In the genomic region with DNA sequence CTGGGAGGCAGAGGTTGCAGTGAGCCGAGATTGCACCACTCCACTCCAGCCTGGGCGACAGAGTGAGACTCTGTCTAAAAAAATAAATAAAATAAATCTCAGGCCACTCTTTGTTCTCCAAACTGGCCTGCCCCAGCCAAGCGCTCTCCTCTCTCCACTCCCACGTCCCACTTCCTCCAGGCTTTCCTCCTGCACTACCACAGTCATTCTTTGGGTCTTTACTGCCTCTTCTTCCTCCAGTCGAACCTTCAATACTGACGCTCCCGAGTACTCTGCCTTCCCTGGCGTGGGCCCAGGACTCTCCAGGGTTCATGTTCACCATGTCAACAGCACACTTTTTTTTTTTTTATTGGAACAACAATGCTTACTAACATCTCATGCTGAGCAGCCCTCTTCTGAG, we compare ENCODE assay signal across 2 cellular contexts.
TF ChIP-seq lines count a peak whose summit lies in the region.

No MANE protein-coding gene starts in this region.

TF ChIP-seq in liver, 16 proteins besides CTCF, POLR2A, EP300 and RAD21 (continued from another document):
- TF ChIP-seq, protein P1, sequence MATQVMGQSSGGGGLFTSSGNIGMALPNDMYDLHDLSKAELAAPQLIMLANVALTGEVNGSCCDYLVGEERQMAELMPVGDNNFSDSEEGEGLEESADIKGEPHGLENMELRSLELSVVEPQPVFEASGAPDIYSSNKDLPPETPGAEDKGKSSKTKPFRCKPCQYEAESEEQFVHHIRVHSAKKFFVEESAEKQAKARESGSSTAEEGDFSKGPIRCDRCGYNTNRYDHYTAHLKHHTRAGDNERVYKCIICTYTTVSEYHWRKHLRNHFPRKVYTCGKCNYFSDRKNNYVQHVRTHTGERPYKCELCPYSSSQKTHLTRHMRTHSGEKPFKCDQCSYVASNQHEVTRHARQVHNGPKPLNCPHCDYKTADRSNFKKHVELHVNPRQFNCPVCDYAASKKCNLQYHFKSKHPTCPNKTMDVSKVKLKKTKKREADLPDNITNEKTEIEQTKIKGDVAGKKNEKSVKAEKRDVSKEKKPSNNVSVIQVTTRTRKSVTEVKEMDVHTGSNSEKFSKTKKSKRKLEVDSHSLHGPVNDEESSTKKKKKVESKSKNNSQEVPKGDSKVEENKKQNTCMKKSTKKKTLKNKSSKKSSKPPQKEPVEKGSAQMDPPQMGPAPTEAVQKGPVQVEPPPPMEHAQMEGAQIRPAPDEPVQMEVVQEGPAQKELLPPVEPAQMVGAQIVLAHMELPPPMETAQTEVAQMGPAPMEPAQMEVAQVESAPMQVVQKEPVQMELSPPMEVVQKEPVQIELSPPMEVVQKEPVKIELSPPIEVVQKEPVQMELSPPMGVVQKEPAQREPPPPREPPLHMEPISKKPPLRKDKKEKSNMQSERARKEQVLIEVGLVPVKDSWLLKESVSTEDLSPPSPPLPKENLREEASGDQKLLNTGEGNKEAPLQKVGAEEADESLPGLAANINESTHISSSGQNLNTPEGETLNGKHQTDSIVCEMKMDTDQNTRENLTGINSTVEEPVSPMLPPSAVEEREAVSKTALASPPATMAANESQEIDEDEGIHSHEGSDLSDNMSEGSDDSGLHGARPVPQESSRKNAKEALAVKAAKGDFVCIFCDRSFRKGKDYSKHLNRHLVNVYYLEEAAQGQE (IDR thresholded peaks at IDR 0.05), result no peak
- peak; percentile 27 for TF ChIP-seq MAX (IDR thresholded peaks at IDR 0.05)
- TF ChIP-seq JUND (IDR thresholded peaks at IDR 0.05), result no peak
- no peak for TF ChIP-seq YY1 (IDR thresholded peaks at IDR 0.05)
- TF ChIP-seq, protein P2, sequence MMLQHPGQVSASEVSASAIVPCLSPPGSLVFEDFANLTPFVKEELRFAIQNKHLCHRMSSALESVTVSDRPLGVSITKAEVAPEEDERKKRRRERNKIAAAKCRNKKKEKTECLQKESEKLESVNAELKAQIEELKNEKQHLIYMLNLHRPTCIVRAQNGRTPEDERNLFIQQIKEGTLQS (IDR thresholded peaks at IDR 0.05), result no peak
- TF ChIP-seq HNF4A (conservative IDR thresholded peaks at IDR 0.05), result peak in 1 of 2 donors; percentile 45
- TF ChIP-seq ZBTB33 (IDR thresholded peaks at IDR 0.05), result no peak
- TF ChIP-seq GABPA (IDR thresholded peaks at IDR 0.05 in 1 of 2, conservative IDR thresholded peaks at IDR 0.05 in 1 of 2), result no peak

TF ChIP-seq in HepG2, 621 proteins besides CTCF, POLR2A, EP300 and RAD21 (continued from another document):
- TF ChIP-seq KIAA2018 (CRISPR knock-in tag; IDR thresholded peaks at IDR 0.05; ENCODE audit: borderline replicate concordance) (no peak), DPF2 (CRISPR knock-in tag; IDR thresholded peaks at IDR 0.05; ENCODE audit: borderline replicate concordance, low read depth) (no peak), NFRKB (IDR thresholded peaks at IDR 0.05) (no peak), ZNF839 (CRISPR knock-in tag; IDR thresholded peaks at IDR 0.05; ENCODE audit: borderline replicate concordance) (no peak), ZNF468 (CRISPR knock-in tag; IDR thresholded peaks at IDR 0.05) (no peak), FOXM1 (CRISPR knock-in tag; IDR thresholded peaks at IDR 0.05) (no peak), ZNF280B (CRISPR knock-in tag; IDR thresholded peaks at IDR 0.05; ENCODE audit: borderline replicate concordance) (no peak), TAF15 (IDR thresholded peaks at IDR 0.05; ENCODE audit: low read depth, low read length, poor library complexity, severe bottlenecking) (no peak), PHF20 (CRISPR knock-in tag; IDR thresholded peaks at IDR 0.05) (no peak), IRX3 (CRISPR knock-in tag; IDR thresholded peaks at IDR 0.05; ENCODE audit: borderline replicate concordance, low read depth) (no peak), AKAP8 (CRISPR knock-in tag; IDR thresholded peaks at IDR 0.05) (no peak), ZNF335 (CRISPR knock-in tag; IDR thresholded peaks at IDR 0.05) (no peak), NFKBIZ (CRISPR knock-in tag; IDR thresholded peaks at IDR 0.05) (no peak), ZNF816 (CRISPR knock-in tag; IDR thresholded peaks at IDR 0.05; ENCODE audit: borderline replicate concordance) (no peak)
- TF ChIP-seq, protein P3, sequence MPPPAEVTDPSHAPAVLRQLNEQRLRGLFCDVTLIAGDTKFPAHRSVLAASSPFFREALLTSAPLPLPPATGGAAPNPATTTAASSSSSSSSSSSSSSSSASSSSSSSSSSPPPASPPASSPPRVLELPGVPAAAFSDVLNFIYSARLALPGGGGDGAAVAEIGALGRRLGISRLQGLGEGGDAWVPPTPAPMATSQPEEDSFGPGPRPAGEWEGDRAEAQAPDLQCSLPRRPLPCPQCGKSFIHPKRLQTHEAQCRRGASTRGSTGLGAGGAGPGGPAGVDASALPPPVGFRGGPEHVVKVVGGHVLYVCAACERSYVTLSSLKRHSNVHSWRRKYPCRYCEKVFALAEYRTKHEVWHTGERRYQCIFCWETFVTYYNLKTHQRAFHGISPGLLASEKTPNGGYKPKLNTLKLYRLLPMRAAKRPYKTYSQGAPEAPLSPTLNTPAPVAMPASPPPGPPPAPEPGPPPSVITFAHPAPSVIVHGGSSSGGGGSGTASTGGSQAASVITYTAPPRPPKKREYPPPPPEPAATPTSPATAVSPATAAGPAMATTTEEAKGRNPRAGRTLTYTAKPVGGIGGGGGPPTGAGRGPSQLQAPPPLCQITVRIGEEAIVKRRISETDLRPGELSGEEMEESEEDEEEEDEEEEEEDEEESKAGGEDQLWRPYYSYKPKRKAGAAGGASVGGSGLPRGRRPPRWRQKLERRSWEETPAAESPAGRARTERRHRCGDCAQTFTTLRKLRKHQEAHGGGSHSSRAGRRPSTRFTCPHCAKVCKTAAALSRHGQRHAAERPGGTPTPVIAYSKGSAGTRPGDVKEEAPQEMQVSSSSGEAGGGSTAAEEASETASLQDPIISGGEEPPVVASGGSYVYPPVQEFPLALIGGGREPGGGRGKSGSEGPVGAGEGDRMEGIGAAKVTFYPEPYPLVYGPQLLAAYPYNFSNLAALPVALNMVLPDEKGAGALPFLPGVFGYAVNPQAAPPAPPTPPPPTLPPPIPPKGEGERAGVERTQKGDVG (CRISPR knock-in tag; IDR thresholded peaks at IDR 0.05; ENCODE audit: borderline replicate concordance), result no peak
- TF ChIP-seq, protein P4, sequence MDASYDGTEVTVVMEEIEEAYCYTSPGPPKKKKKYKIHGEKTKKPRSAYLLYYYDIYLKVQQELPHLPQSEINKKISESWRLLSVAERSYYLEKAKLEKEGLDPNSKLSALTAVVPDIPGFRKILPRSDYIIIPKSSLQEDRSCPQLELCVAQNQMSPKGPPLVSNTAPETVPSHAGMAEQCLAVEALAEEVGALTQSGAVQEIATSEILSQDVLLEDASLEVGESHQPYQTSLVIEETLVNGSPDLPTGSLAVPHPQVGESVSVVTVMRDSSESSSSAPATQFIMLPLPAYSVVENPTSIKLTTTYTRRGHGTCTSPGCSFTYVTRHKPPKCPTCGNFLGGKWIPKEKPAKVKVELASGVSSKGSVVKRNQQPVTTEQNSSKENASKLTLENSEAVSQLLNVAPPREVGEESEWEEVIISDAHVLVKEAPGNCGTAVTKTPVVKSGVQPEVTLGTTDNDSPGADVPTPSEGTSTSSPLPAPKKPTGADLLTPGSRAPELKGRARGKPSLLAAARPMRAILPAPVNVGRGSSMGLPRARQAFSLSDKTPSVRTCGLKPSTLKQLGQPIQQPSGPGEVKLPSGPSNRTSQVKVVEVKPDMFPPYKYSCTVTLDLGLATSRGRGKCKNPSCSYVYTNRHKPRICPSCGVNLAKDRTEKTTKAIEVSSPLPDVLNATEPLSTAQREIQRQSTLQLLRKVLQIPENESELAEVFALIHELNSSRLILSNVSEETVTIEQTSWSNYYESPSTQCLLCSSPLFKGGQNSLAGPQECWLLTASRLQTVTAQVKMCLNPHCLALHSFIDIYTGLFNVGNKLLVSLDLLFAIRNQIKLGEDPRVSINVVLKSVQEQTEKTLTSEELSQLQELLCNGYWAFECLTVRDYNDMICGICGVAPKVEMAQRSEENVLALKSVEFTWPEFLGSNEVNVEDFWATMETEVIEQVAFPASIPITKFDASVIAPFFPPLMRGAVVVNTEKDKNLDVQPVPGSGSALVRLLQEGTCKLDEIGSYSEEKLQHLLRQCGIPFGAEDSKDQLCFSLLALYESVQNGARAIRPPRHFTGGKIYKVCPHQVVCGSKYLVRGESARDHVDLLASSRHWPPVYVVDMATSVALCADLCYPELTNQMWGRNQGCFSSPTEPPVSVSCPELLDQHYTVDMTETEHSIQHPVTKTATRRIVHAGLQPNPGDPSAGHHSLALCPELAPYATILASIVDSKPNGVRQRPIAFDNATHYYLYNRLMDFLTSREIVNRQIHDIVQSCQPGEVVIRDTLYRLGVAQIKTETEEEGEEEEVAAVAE (CRISPR knock-in tag; IDR thresholded peaks at IDR 0.05; ENCODE audit: borderline replicate concordance), result no peak
- TF ChIP-seq, protein P5, sequence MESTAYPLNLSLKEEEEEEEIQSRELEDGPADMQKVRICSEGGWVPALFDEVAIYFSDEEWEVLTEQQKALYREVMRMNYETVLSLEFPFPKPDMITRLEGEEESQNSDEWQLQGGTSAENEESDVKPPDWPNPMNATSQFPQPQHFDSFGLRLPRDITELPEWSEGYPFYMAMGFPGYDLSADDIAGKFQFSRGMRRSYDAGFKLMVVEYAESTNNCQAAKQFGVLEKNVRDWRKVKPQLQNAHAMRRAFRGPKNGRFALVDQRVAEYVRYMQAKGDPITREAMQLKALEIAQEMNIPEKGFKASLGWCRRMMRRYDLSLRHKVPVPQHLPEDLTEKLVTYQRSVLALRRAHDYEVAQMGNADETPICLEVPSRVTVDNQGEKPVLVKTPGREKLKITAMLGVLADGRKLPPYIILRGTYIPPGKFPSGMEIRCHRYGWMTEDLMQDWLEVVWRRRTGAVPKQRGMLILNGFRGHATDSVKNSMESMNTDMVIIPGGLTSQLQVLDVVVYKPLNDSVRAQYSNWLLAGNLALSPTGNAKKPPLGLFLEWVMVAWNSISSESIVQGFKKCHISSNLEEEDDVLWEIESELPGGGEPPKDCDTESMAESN (CRISPR knock-in tag; conservative IDR thresholded peaks at IDR 0.05), result no peak
- TF ChIP-seq, protein P6, sequence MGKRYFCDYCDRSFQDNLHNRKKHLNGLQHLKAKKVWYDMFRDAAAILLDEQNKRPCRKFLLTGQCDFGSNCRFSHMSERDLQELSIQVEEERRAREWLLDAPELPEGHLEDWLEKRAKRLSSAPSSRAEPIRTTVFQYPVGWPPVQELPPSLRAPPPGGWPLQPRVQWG (CRISPR knock-in tag; IDR thresholded peaks at IDR 0.05; ENCODE audit: borderline replicate concordance, low read depth), result no peak
